12 cellular contexts compared by ENCODE assay signal in genomic region chr2:85015653-85016360, GRCh38. TPM values are rescaled to one million over a fixed set of nuclear protein-coding genes. Genes with fewer than 3 reads are reported as not detected.
A peak's percentile ranks its signal among the peaks of the same experiment; 100 is the strongest.
DNase-seq lines count a peak whose midpoint lies in the region; ATAC-seq and TF ChIP-seq lines count a peak whose summit lies in the region.
"Had no signal": no experiment of that assay in that cellular context is flagged by ENCODE, and none has a peak within 500 bp of the region (broad histone marks: within the 10 kb centered on the region; RNA-seq: fewer than 3 reads in every experiment).

No MANE protein-coding gene starts in this region.

- H3K4me1 Mint-ChIP-seq in mesothelial cell of epicardium: peaks cover 37% of the 10 kb centered on the region

- H3K36me3 Mint-ChIP-seq in mesothelial cell of epicardium: no peaks in the 10 kb centered on the region

- DNase-seq in A673 (ENCODE audit: low spot score): peak; percentile 9
- no peak for DNase-seq in GM06990 (ENCODE audit: extremely low read depth, insufficient read length)
- peak; percentile 68 for DNase-seq in amniotic epithelial cell (ENCODE audit: low read depth)
- no peak for DNase-seq in mesothelial cell of epicardium (ENCODE audit: low spot score in 2 of 2, unreplicated experiment in 2 of 2)
- no peak for DNase-seq in DMS79 (lab: John Stamatoyannopoulos, UW)
- no peak for DNase-seq in NCI-H1694 (lab: John Stamatoyannopoulos, UW)
- no peak for DNase-seq in activated CD4-positive, CD25-positive, alpha-beta regulatory T cell (lab: John Stamatoyannopoulos, UW)
- DNase-seq: adrenal gland; GF-D8; NCI-H2081; stimulated activated CD8-positive, alpha-beta memory T cell treated with anti-CD3 and anti-CD28 coated beads, Interleukin-4, amount 100 ng/mL, for 48 hours had no signal

- no peak overlapping the region for H3K4me3 Mint-ChIP-seq in mesothelial cell of epicardium

- H3K27me3 Mint-ChIP-seq in mesothelial cell of epicardium (ENCODE audit: low read depth): no peaks in the 10 kb centered on the region

- intact Hi-C loops in A673 (cut with micrococcal nuclease; ENCODE audit: unreplicated experiment): no loop called here

- CTCF ChIA-PET in A673 (lab: Charles Lee): interaction anchor here (0.6 to 1.1 kb wide), 5 partner anchors 18 to 883 kb away, joined by 4 to 16 read pairs (median 5); no protein-coding TSS in a partner anchor

- peak overlapping the region; percentile 60 for H3K27ac ChIP-seq in A673 (ENCODE audit: low read depth, low read length, poor library complexity, severe bottlenecking)

- no TSS peak for BruUV-seq in A673 (replicated peaks; lab: Mats Ljungman, UMichigan)

- no peaks in the 10 kb centered on the region for H3K9me3 ChIP-seq in A673 (ENCODE audit: low read depth, low read length, poor library complexity, severe bottlenecking)
- H3K9me3 ChIP-seq: adrenal gland had no signal

- POLR2A ChIA-PET in A673 (lab: Charles Lee; ENCODE audit: low non-redundant PET): interaction anchor here (0.5 kb wide), 1 partner anchor 333 kb away, joined by 7 read pairs; no protein-coding TSS in a partner anchor

- ATAC-seq in HG03135 (IDR thresholded peaks at IDR 0.05; ENCODE audit: unreplicated experiment): no peak

- TF ChIP-seq CTCF in A673 (conservative IDR thresholded peaks at IDR 0.05; ENCODE audit: low read depth, low read length) (peak; percentile 29; the same call in 1 of the 2 replicates), GM06990 (IDR thresholded peaks at IDR 0.05; ENCODE audit: insufficient read depth, low read length, poor library complexity, severe bottlenecking) (peak; percentile 7), mesothelial cell of epicardium (IDR thresholded peaks at IDR 0.05; ENCODE audit: unreplicated experiment) (no peak)

- no peaks in the 10 kb centered on the region for H3K36me3 ChIP-seq in A673 (ENCODE audit: insufficient read depth, low read length, poor library complexity, severe bottlenecking)
- H3K36me3 ChIP-seq in GM06990 (ENCODE audit: control insufficient read depth, insufficient read depth, low read length): peaks cover 2% of the 10 kb centered on the region; the same call in 1 of the 2 replicates
- H3K36me3 ChIP-seq: adrenal gland had no signal

- H3K4me3 ChIP-seq in A673 (ENCODE audit: low read depth, low read length, poor library complexity, severe bottlenecking) (no peak overlapping the region), GM06990 (replicated peaks; ENCODE audit: low read depth, low read length) (no peak overlapping the region)
- H3K4me3 ChIP-seq: adrenal gland had no signal

- H3K9me3 Mint-ChIP-seq in mesothelial cell of epicardium: no peaks in the 10 kb centered on the region

- peak overlapping the region; percentile 82 for H3K27ac Mint-ChIP-seq in mesothelial cell of epicardium

- no peaks in the 10 kb centered on the region for H3K27me3 ChIP-seq in A673 (replicated peaks; ENCODE audit: insufficient read depth, low read depth, low read length, poor library complexity)
- no peaks in the 10 kb centered on the region for H3K27me3 ChIP-seq in GM06990 (replicated peaks; ENCODE audit: control insufficient read depth, insufficient read depth, low read length)
- H3K27me3 ChIP-seq: adrenal gland had no signal

- H3K4me1 ChIP-seq in A673 (ENCODE audit: insufficient read depth, low read length, poor library complexity, severe bottlenecking): peaks cover 57% of the 10 kb centered on the region

RNA-seq across cellular contexts. Expression of gene KCMF1, which starts 44.8 kb away (rescaled TPM):
- total RNA-seq in A673 (2021) (108 and 110 TPM in 2 replicates), mesothelial cell of epicardium (62.2 to 63.9 TPM (median 63.5 TPM) in 3 replicates)

Comparison
In these comparisons a context has a peak if more than half of its experiments do, and no peak if none do; other contexts are left out.
1. DNase-seq: peak in A673 (single experiment) and amniotic epithelial cell (single experiment); none in GM06990 (single experiment), mesothelial cell of epicardium (0 of 2), DMS79 (single experiment), NCI-H1694 (single experiment) and activated CD4-positive, CD25-positive, alpha-beta regulatory T cell (0 of 4).